Comparison of ENCODE assay signal across 1 cellular context in genomic region chr19:37594064-37594981, GRCh38.
TF ChIP-seq lines count a peak whose summit lies in the region.

Gene ZNF540 (plus strand): TSS chr19:37594876. CDS start chr19:37598448, 3,572 bp downstream.
Gene ZNF571 (minus strand): TSS chr19:37594792. CDS start chr19:37586676, 8,116 bp downstream.

TF ChIP-seq in K562, 482 proteins besides CTCF, POLR2A, EP300 and RAD21 (continued from another document and continues in another):
- TF ChIP-seq ZBTB40 (IDR thresholded peaks at IDR 0.05) = no peak
- no peak for TF ChIP-seq ZBTB40 (CRISPR knock-in tag; IDR thresholded peaks at IDR 0.05)
- TF ChIP-seq PKNOX1 (IDR thresholded peaks at IDR 0.05) = peak; percentile 44
- 0 out of 2 replicates have a peak, but pooled peaks have one; percentile 29 for TF ChIP-seq TARDBP (IDR thresholded peaks at IDR 0.05)
- TF ChIP-seq ZNF436 (CRISPR knock-in tag; IDR thresholded peaks at IDR 0.05) = no peak
- no peak for TF ChIP-seq CBFA2T3 (IDR thresholded peaks at IDR 0.05)
- no peak for TF ChIP-seq RBM22 (IDR thresholded peaks at IDR 0.05; ENCODE audit: low read depth, low read length, poor library complexity, severe bottlenecking)
- no peak for TF ChIP-seq GTF3C2 (IDR thresholded peaks at IDR 0.05; ENCODE audit: borderline replicate concordance, extremely low read depth, insufficient read length)
- no peak for TF ChIP-seq XRCC3 (IDR thresholded peaks at IDR 0.05)
- no peak for TF ChIP-seq CREB3 (tag; conservative IDR thresholded peaks at IDR 0.05; ENCODE audit: low read depth)
- no peak for TF ChIP-seq ZBTB17 (CRISPR knock-in tag; IDR thresholded peaks at IDR 0.05)
- TF ChIP-seq LEF1 (IDR thresholded peaks at IDR 0.05) = no peak
- TF ChIP-seq NUFIP1 (IDR thresholded peaks at IDR 0.05; ENCODE audit: partially characterized antibody) = no peak
- no peak for TF ChIP-seq HEY1 (CRISPR knock-in tag; IDR thresholded peaks at IDR 0.05; ENCODE audit: borderline replicate concordance)
- TF ChIP-seq ZNF212 (CRISPR knock-in tag; IDR thresholded peaks at IDR 0.05) = no peak
- no peak for TF ChIP-seq SNAPC5 (CRISPR knock-in tag; IDR thresholded peaks at IDR 0.05)
- no peak for TF ChIP-seq ZNF175 (CRISPR knock-in tag; IDR thresholded peaks at IDR 0.05; ENCODE audit: low read depth)
- no peak for TF ChIP-seq SETDB1 (IDR thresholded peaks at IDR 0.05; ENCODE audit: low read length)
- 0 out of 2 replicates have a peak, but pooled peaks have one; percentile 12 for TF ChIP-seq CBX1 (IDR thresholded peaks at IDR 0.05; ENCODE audit: low read depth)
- no peak for TF ChIP-seq TEAD4 (IDR thresholded peaks at IDR 0.05; ENCODE audit: low read length)
- no peak for TF ChIP-seq TEAD4 (CRISPR knock-in tag; IDR thresholded peaks at IDR 0.05; ENCODE audit: borderline replicate concordance)
- TF ChIP-seq RBM15 (IDR thresholded peaks at IDR 0.05; ENCODE audit: insufficient read depth, low read length) = no peak
- TF ChIP-seq STAT5B (CRISPR knock-in tag; IDR thresholded peaks at IDR 0.05) = no peak
- no peak for TF ChIP-seq ARID3B (CRISPR knock-in tag; IDR thresholded peaks at IDR 0.05; ENCODE audit: borderline replicate concordance)
- no peak for TF ChIP-seq HNRNPUL1 (IDR thresholded peaks at IDR 0.05; ENCODE audit: low read length)
- no peak for TF ChIP-seq ZC3H8 (IDR thresholded peaks at IDR 0.05)
- no peak for TF ChIP-seq NELFE (IDR thresholded peaks at IDR 0.05; ENCODE audit: insufficient read depth, insufficient read length)
- TF ChIP-seq RB1 (IDR thresholded peaks at IDR 0.05; ENCODE audit: low read depth) = no peak
- no peak for TF ChIP-seq ZNF197 (CRISPR knock-in tag; IDR thresholded peaks at IDR 0.05; ENCODE audit: low read depth)
- TF ChIP-seq HBP1 (CRISPR knock-in tag; IDR thresholded peaks at IDR 0.05) = no peak
- peak; percentile 53; the same call in 1 of the 2 replicates for TF ChIP-seq KDM2B (CRISPR knock-in tag; IDR thresholded peaks at IDR 0.05)
- 0 out of 2 replicates have a peak, but pooled peaks have one; percentile 15 for TF ChIP-seq TAF7 (tag; IDR thresholded peaks at IDR 0.05)
- TF ChIP-seq RBM17 (IDR thresholded peaks at IDR 0.05; ENCODE audit: borderline replicate concordance, low read depth, low read length) = no peak
- TF ChIP-seq POLR3G (IDR thresholded peaks at IDR 0.05; ENCODE audit: extremely low read depth, insufficient read length, insufficient replicate concordance) = no peak
- no peak for TF ChIP-seq ZNF609 (CRISPR knock-in tag; IDR thresholded peaks at IDR 0.05; ENCODE audit: borderline replicate concordance)
- peak; percentile 50 for TF ChIP-seq VEZF1 (CRISPR knock-in tag; IDR thresholded peaks at IDR 0.05)
